Comparison of ENCODE assay signal across 22 cellular contexts in genomic region chr4:113810906-113811305, GRCh38. TPM values are rescaled to one million over a fixed set of nuclear protein-coding genes. Genes with fewer than 3 reads are reported as not detected.
DNase-seq lines count a peak whose midpoint lies in the region; TF ChIP-seq lines count a peak whose summit lies in the region.
"Had no signal": no experiment of that assay in that cellular context is flagged by ENCODE, and none has a peak within 500 bp of the region (broad histone marks: within the 10 kb centered on the region; RNA-seq: fewer than 3 reads in every experiment).

No MANE protein-coding gene starts in this region.

- H3K4me3 ChIP-seq in AG09309 (ENCODE audit: control insufficient read depth, low read depth, low read length) (no peak overlapping the region), brain microvascular endothelial cell (ENCODE audit: low read depth, low read length) (no peak overlapping the region)
- H3K4me3 ChIP-seq: HAP-1, thyroid gland had no signal

- H3K36me3 ChIP-seq in brain microvascular endothelial cell (replicated peaks) = no peaks in the 10 kb centered on the region
- H3K36me3 ChIP-seq: HAP-1, thyroid gland had no signal

- in situ Hi-C loops in brain microvascular endothelial cell (cut with HindIII; ENCODE audit: low pct_ligation_motif_present, low sequenced_read_pairs) = no loop called here

- H3K27ac ChIP-seq in brain microvascular endothelial cell (no peak overlapping the region), caudate nucleus (ENCODE audit: low read depth, low read length) (no peak overlapping the region)
- H3K27ac ChIP-seq: foreskin keratinocyte, KMS-11, thyroid gland had no signal

- no peaks in the 10 kb centered on the region for H3K27me3 ChIP-seq in brain microvascular endothelial cell (replicated peaks)
- H3K27me3 ChIP-seq: foreskin keratinocyte, thyroid gland had no signal

- DNase-seq in AG09309 (ENCODE audit: low read depth) = peak; percentile 48
- DNase-seq in H4 (ENCODE audit: low spot score) = peak; percentile 18
- DNase-seq in brain microvascular endothelial cell = peak; percentile 6
- peak; percentile 78 for DNase-seq in iris pigment epithelial cell (ENCODE audit: low read depth)
- DNase-seq in caudate nucleus (lab: John Stamatoyannopoulos, UW) = no peak
- DNase-seq in D341Med (ENCODE audit: low spot score) = no peak
- no peak for DNase-seq in SW480 (ENCODE audit: low spot score)
- no peak for DNase-seq in NK-92 (lab: John Stamatoyannopoulos, UW; ENCODE audit: unreplicated experiment)
- DNase-seq: activated CD8-positive, alpha-beta memory T cell treated with anti-CD3 and anti-CD28 coated beads for 24 hours; activated naive CD8-positive, alpha-beta T cell treated with anti-CD3 and anti-CD28 coated beads, Interleukin-2, amount 10 ng/mL, durations not matched to agents 7 days and 5 days; central memory CD4-positive, alpha-beta T cell; effector CD4-positive, alpha-beta T cell; foreskin keratinocyte; NCI-H1417; NCI-H69; OCI-M1; SHP77 treated with DMSO at 0.1 percent for 48 hours; stimulated activated CD4-positive, alpha-beta T cell treated with anti-CD3 and anti-CD28 coated beads, Interleukin-15, amount 100 ng/mL, for 24 hours; T-helper 2 cell; thyroid gland had no signal

- TF ChIP-seq CTCF in AG09309 (IDR thresholded peaks at IDR 0.05; ENCODE audit: control insufficient read depth, insufficient read depth, low read depth, low read length, missing control alignments) = no peak
- TF ChIP-seq CTCF in brain microvascular endothelial cell (IDR thresholded peaks at IDR 0.05; ENCODE audit: low read depth, low read length, missing control alignments) = no peak

RNA-seq across cellular contexts. Expression of gene CAMK2D, which starts 49.4 kb away (rescaled TPM):
- total RNA-seq in H4 (2014; rRNA removed; shearing (Covaris generic)) = 22.6 and 27.6 TPM in 2 replicates

Comparison
In these comparisons a context has a peak if more than half of its experiments do, and no peak if none do; other contexts are left out.
1. DNase-seq: peak in AG09309 (single experiment), H4 (single experiment), brain microvascular endothelial cell (single experiment) and iris pigment epithelial cell (single experiment); none in caudate nucleus (0 of 61), D341Med (single experiment), SW480 (single experiment) and NK-92 (single experiment).